In genomic region chr2:26346454-26347053, GRCh38 we compare ENCODE assay signal across 8 cellular contexts. TPM values are rescaled to one million over a fixed set of nuclear protein-coding genes. Genes with fewer than 3 reads are reported as not detected.
A peak's percentile ranks its signal among the peaks of the same experiment; 100 is the strongest.
DNase-seq lines count a peak whose midpoint lies in the region; ATAC-seq and TF ChIP-seq lines count a peak whose summit lies in the region.

A gene with protein sequence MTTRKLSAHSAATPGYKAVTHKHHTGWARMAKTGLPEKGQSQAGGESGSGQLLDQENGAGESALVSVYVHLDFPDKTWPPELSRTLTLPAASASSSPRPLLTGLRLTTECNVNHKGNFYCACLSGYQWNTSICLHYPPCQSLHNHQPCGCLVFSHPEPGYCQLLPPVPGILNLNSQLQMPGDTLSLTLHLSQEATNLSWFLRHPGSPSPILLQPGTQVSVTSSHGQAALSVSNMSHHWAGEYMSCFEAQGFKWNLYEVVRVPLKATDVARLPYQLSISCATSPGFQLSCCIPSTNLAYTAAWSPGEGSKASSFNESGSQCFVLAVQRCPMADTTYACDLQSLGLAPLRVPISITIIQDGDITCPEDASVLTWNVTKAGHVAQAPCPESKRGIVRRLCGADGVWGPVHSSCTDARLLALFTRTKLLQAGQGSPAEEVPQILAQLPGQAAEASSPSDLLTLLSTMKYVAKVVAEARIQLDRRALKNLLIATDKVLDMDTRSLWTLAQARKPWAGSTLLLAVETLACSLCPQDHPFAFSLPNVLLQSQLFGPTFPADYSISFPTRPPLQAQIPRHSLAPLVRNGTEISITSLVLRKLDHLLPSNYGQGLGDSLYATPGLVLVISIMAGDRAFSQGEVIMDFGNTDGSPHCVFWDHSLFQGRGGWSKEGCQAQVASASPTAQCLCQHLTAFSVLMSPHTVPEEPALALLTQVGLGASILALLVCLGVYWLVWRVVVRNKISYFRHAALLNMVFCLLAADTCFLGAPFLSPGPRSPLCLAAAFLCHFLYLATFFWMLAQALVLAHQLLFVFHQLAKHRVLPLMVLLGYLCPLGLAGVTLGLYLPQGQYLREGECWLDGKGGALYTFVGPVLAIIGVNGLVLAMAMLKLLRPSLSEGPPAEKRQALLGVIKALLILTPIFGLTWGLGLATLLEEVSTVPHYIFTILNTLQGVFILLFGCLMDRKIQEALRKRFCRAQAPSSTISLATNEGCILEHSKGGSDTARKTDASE (minus strand): TSS chr2:26346789. CDS start chr2:26346234, 555 bp downstream.

- H3K4me1 ChIP-seq in ascending aorta, result peaks cover 6 to 20% of the 10 kb centered on the region in 2 donors

- H3K27me3 ChIP-seq in ascending aorta, result no peaks in the 10 kb centered on the region

- peak within 1 kb of the TSS; percentile 90 to 94 for H3K27ac ChIP-seq in ascending aorta

- DNase-seq in GM10266 (ENCODE audit: extremely low spot score) (peak; percentile 32), NCI-H1048 (lab: John Stamatoyannopoulos, UW) (peak; percentile 23), T-helper 2 cell (peak; percentile 30 to 82 (median 53)), ascending aorta (ENCODE audit: low spot score in 2 of 2) (peak in 1 of 2 donors; percentile 76), hippocampal formation (lab: John Stamatoyannopoulos, UW) (peak; percentile 15 to 26), sciatic nerve (ENCODE audit: low spot score) (peak; percentile 66)

- peak within 1 kb of the TSS; percentile 74 to 94 for H3K4me3 ChIP-seq in ascending aorta

- no peaks in the 10 kb centered on the region for H3K36me3 ChIP-seq in ascending aorta

- ATAC-seq in sciatic nerve, result no peak
- no peak for ATAC-seq in GM19324 (IDR thresholded peaks at IDR 0.05; ENCODE audit: low FRiP score, unreplicated experiment)
- no peak for ATAC-seq in GM19452 (IDR thresholded peaks at IDR 0.05; ENCODE audit: unreplicated experiment)

- no peaks in the 10 kb centered on the region for H3K9me3 ChIP-seq in ascending aorta

- intact Hi-C loops in ascending aorta (cut with DNase I), result loop anchor here (1.0 to 10.0 kb wide), 4 partner anchors 102 to 1302 kb away; partner anchors contain the start of genes EFR3B, HADHA, HADHB and KIF3C
- intact Hi-C loops in sciatic nerve (cut with DNase I), result no loop called here

- TF ChIP-seq CTCF in GM10266 (IDR thresholded peaks at IDR 0.05; ENCODE audit: control insufficient read depth, insufficient read depth, low read depth, missing control alignments) (no peak), ascending aorta (IDR thresholded peaks at IDR 0.05) (no peak)

RNA-seq across cellular contexts. Expression of the gene that starts here (rescaled TPM):
- not detected for total RNA-seq in ascending aorta
- not detected for total RNA-seq in sciatic nerve

Comparison
In these comparisons a context has a peak if more than half of its experiments do, and no peak if none do; other contexts are left out.
1. Peak in DNase-seq in sciatic nerve; RNA of the gene not detected or under 1 TPM.